28 cellular contexts compared by ENCODE assay signal in the genomic region with DNA sequence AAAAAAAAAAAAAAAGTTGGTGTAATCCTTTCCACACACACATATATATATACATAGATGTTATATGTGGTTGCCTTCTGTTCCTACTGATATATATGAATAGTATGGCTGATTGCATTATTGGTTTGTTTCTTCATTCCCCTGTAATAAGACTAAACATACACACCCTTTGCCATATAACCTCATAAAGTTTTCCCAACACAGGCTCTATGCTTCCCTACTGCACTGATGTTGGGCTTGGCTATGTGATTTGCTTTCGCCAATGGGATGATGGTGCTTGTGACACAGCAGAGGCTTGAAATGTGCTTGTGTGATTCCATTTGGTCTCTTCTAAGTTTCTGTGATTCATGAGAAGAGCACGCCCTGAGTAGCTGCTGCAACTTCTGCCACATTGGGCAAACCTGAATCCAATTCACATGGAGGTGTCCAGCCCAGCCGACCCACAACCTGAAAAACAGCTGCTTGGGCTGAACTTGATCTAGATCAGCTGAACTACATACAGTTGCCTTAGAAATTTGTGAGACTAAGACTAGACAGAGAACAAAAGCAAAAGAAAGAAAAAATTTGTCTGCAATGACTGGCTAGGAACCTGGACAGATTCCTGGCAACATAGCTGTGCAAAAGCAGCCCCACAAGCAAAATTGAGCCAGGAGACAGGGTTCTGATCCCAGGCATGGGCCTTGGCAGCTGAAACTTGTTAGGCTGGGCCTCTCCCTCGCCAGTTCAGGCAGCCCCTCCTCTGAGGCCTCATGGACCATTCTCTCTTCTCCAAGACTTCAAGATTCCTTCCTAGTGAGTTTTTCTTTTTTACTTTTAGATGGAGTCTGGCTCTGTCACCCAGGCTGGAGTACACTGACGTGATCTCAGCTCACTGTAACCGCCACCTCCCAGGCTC. TPM values are rescaled to one million over a fixed set of nuclear protein-coding genes. Genes with fewer than 3 reads are reported as not detected.
DNase-seq lines count a peak whose midpoint lies in the region; ATAC-seq and TF ChIP-seq lines count a peak whose summit lies in the region.
"Had no signal": no experiment of that assay in that cellular context is flagged by ENCODE, and none has a peak within 500 bp of the region (broad histone marks: within the 10 kb centered on the region; RNA-seq: fewer than 3 reads in every experiment).

No MANE protein-coding gene starts in this region.

- CTCF ChIA-PET in activated naive CD4-positive, alpha-beta T cell treated with anti-CD3 and anti-CD28 coated beads, Interleukin-2, amount 10 ng/mL, durations not matched to agents 7 days and 5 days (lab: Charles Lee) = interaction anchor here (1.6 to 2.5 kb wide), 2 partner anchors 37 to 120 kb away, joined by 3 to 9 read pairs; no protein-coding TSS in a partner anchor

- no peaks in the 10 kb centered on the region for H3K27me3 ChIP-seq in GM23248 (replicated peaks; ENCODE audit: insufficient read depth)
- H3K27me3 ChIP-seq: esophagus muscularis mucosa, neural progenitor cell, pancreas, right atrium auricular region had no signal

- peaks cover 17% of the 10 kb centered on the region for H3K4me1 ChIP-seq in GM23248 (ENCODE audit: insufficient read depth)
- H3K4me1 ChIP-seq: neural progenitor cell, pancreas, right atrium auricular region had no signal

- H2AFZ ChIP-seq in GM23248 = no peak overlapping the region
- H2AFZ ChIP-seq: neural progenitor cell had no signal

- H3K9me2 ChIP-seq in GM23248 (ENCODE audit: insufficient read depth) = no peaks in the 10 kb centered on the region
- H3K9me2 ChIP-seq: SK-N-SH had no signal

- H3K9ac ChIP-seq in GM23248 = peak overlapping the region; percentile 50
- H3K9ac ChIP-seq: neural progenitor cell, SK-N-SH had no signal

- peak overlapping the region; percentile 46 for H3K27ac Mint-ChIP-seq in nephron progenitor cell
- H3K27ac Mint-ChIP-seq in activated naive CD4-positive, alpha-beta T cell treated with anti-CD3 and anti-CD28 coated beads, Interleukin-2, amount 10 ng/mL, durations not matched to agents 7 days and 5 days = no peak overlapping the region
- H3K27ac Mint-ChIP-seq: activated CD8-positive, alpha-beta T cell treated with anti-CD3 and anti-CD28 coated beads, Interleukin-2, amount 10 ng/mL, durations not matched to agents 7 days and 5 days; activated naive CD8-positive, alpha-beta T cell; endodermal cell; neural progenitor cell; T-helper 1 cell treated with Interleukin-12 subunit alpha and Interleukin-12 subunit beta and Interleukin-4 antibody, amounts not matched to agents 30 μg/mL and 1 μg/mL, for 36 hours had no signal

- peaks cover 4% of the 10 kb centered on the region for H3K4me1 Mint-ChIP-seq in nephron progenitor cell
- H3K4me1 Mint-ChIP-seq in activated naive CD4-positive, alpha-beta T cell treated with anti-CD3 and anti-CD28 coated beads, Interleukin-2, amount 10 ng/mL, durations not matched to agents 7 days and 5 days = peaks cover 28% of the 10 kb centered on the region
- H3K4me1 Mint-ChIP-seq: CD14-positive monocyte, endodermal cell, neural progenitor cell had no signal

- ATAC-seq in HG02642 (IDR thresholded peaks at IDR 0.05; ENCODE audit: poor library complexity, unreplicated experiment) = no peak
- ATAC-seq: activated CD4-positive, CD25-positive, alpha-beta regulatory T cell treated with anti-CD3 and anti-CD28 coated beads, Interleukin-2, amount 50 U/mL, for 24 hours; activated CD8-positive, alpha-beta T cell treated with anti-CD3 and anti-CD28 coated beads, Interleukin-2, amount 10 ng/mL, durations not matched to agents 7 days and 5 days; stimulated activated naive CD8-positive, alpha-beta T cell treated with anti-CD3 and anti-CD28 coated beads, Interleukin-15, amount 100 ng/mL, for 72 hours had no signal

- H4K20me1 ChIP-seq in GM23248 (ENCODE audit: insufficient read depth) = no peaks in the 10 kb centered on the region

- no peaks in the 10 kb centered on the region for H3K27me3 Mint-ChIP-seq in nephron progenitor cell (ENCODE audit: low read depth, poor library complexity)
- H3K27me3 Mint-ChIP-seq in activated naive CD4-positive, alpha-beta T cell treated with anti-CD3 and anti-CD28 coated beads, Interleukin-2, amount 10 ng/mL, durations not matched to agents 7 days and 5 days = peaks cover 4% of the 10 kb centered on the region
- H3K27me3 Mint-ChIP-seq: activated naive CD8-positive, alpha-beta T cell; stimulated activated naive CD8-positive, alpha-beta T cell treated with anti-CD3 and anti-CD28 coated beads, Interleukin-15, amount 100 ng/mL, for 72 hours had no signal

- H3K36me3 ChIP-seq in GM23248 (ENCODE audit: low read depth) = peaks cover 14% of the 10 kb centered on the region; the same call in 1 of the 2 replicates
- H3K36me3 ChIP-seq: neural progenitor cell, right atrium auricular region had no signal

- in situ Hi-C loops in GM23248 (cut with MboI) = loop anchor here (5.0 kb wide), 1 partner anchor 123 kb away; no protein-coding TSS in a partner anchor

- no peak for TF ChIP-seq CTCF in nephron progenitor cell (IDR thresholded peaks at IDR 0.05)

- H3F3A ChIP-seq in GM23248 (ENCODE audit: insufficient read depth) = peaks cover 29% of the 10 kb centered on the region

- H3K4me3 ChIP-seq in GM23248 = no peak overlapping the region
- H3K4me3 ChIP-seq: esophagus muscularis mucosa, lung, neural progenitor cell, pancreas, right atrium auricular region had no signal

- whole genome bisulfite sequencing in GM23248 (ENCODE audit: low coverage in 1 of 2, low lambda C conversion rate in 2 of 2, missing lambda C conversion rate in 2 of 2), 2 experiments = 52 to 53% methylated on average over 6 of the region's 6 CpGs

- H3K4me2 ChIP-seq in GM23248 (ENCODE audit: unreplicated experiment) = no peak overlapping the region
- H3K4me2 ChIP-seq: neural progenitor cell, SK-N-SH had no signal

- H3K27ac ChIP-seq in GM23248 (peak overlapping the region; percentile 70), epithelial cell of prostate (peak overlapping the region; percentile 32)
- H3K27ac ChIP-seq: neural progenitor cell, pancreas, right atrium auricular region had no signal

- DNase-seq in AG08396 (ENCODE audit: low spot score) = peak; percentile 13
- peak; percentile 65 for DNase-seq in GM23248
- DNase-seq in epithelial cell of prostate (ENCODE audit: low read depth, low spot score) = no peak
- DNase-seq in nephron progenitor cell = no peak
- DNase-seq in midbrain (lab: John Stamatoyannopoulos, UW) = no peak
- no peak for DNase-seq in activated naive CD4-positive, alpha-beta T cell treated with anti-CD3 and anti-CD28 coated beads, Interleukin-2, amount 10 ng/mL, durations not matched to agents 7 days and 5 days
- DNase-seq: activated CD8-positive, alpha-beta T cell treated with anti-CD3 and anti-CD28 coated beads, Interleukin-2, amount 10 ng/mL, durations not matched to agents 7 days and 5 days; Caco-2; dermis blood vessel endothelial cell; DMS53; endodermal cell; Karpas-422; kidney glomerular epithelial cell; NCI-H1930; NCI-H526; pancreas; SK-N-SH; stimulated activated CD4-positive, alpha-beta T cell treated with anti-CD3 and anti-CD28 coated beads, Interleukin-1b, Interleukin-23, amount 100 ng/mL, for 48 hours; stimulated activated naive CD8-positive, alpha-beta T cell treated with anti-CD3 and anti-CD28 coated beads, Interleukin-15, amount 100 ng/mL, for 72 hours had no signal

- H3K79me2 ChIP-seq in GM23248 (ENCODE audit: insufficient read depth) = no peaks in the 10 kb centered on the region

- peaks cover 41% of the 10 kb centered on the region for H3K9me3 Mint-ChIP-seq in nephron progenitor cell
- peaks cover 5% of the 10 kb centered on the region for H3K9me3 Mint-ChIP-seq in activated naive CD4-positive, alpha-beta T cell treated with anti-CD3 and anti-CD28 coated beads, Interleukin-2, amount 10 ng/mL, durations not matched to agents 7 days and 5 days
- H3K9me3 Mint-ChIP-seq: stimulated activated naive CD8-positive, alpha-beta T cell treated with anti-CD3 and anti-CD28 coated beads, Interleukin-15, amount 100 ng/mL, for 72 hours had no signal

- peaks cover 70% of the 10 kb centered on the region for H3K36me3 Mint-ChIP-seq in nephron progenitor cell (ENCODE audit: low read depth)
- peaks cover 40% of the 10 kb centered on the region for H3K36me3 Mint-ChIP-seq in activated naive CD4-positive, alpha-beta T cell treated with anti-CD3 and anti-CD28 coated beads, Interleukin-2, amount 10 ng/mL, durations not matched to agents 7 days and 5 days

- no peaks in the 10 kb centered on the region for H3K9me3 ChIP-seq in GM23248 (ENCODE audit: low read depth)
- H3K9me3 ChIP-seq: esophagus muscularis mucosa, pancreas, right atrium auricular region had no signal

- H3K4me3 Mint-ChIP-seq in nephron progenitor cell = no peak overlapping the region
- no peak overlapping the region for H3K4me3 Mint-ChIP-seq in activated naive CD4-positive, alpha-beta T cell treated with anti-CD3 and anti-CD28 coated beads, Interleukin-2, amount 10 ng/mL, durations not matched to agents 7 days and 5 days
- H3K4me3 Mint-ChIP-seq: activated CD8-positive, alpha-beta T cell treated with anti-CD3 and anti-CD28 coated beads, Interleukin-2, amount 10 ng/mL, durations not matched to agents 7 days and 5 days; activated naive CD8-positive, alpha-beta T cell; CD14-positive monocyte; endodermal cell; neural progenitor cell; stimulated activated naive CD8-positive, alpha-beta T cell treated with anti-CD3 and anti-CD28 coated beads, Interleukin-15, amount 100 ng/mL, for 72 hours; T-helper 1 cell treated with Interleukin-12 subunit alpha and Interleukin-12 subunit beta and Interleukin-4 antibody, amounts not matched to agents 30 μg/mL and 1 μg/mL, for 36 hours had no signal

RNA-seq across cellular contexts. Expression of gene TBC1D20, which starts 13.4 kb away (rescaled TPM):
- 43.3 and 51.4 TPM in 2 replicates for total RNA-seq in GM23248 (2014; rRNA removed; shearing (Covaris generic))
- 31.0 and 33.0 TPM in 2 replicates for polyA plus RNA-seq in GM23248 (2016; fragmentation: Nextera tagmentation; extraction: Ambion mirVana)

Comparison
In these comparisons a context has a peak if more than half of its experiments do, and no peak if none do; other contexts are left out.
1. DNase-seq: peak in AG08396 (single experiment) and GM23248 (single experiment); none in epithelial cell of prostate (single experiment), nephron progenitor cell (single experiment), midbrain (single experiment) and activated naive CD4-positive, alpha-beta T cell treated with anti-CD3 and anti-CD28 coated beads, Interleukin-2, amount 10 ng/mL, durations not matched to agents 7 days and 5 days (single experiment).